30 cellular contexts compared by ENCODE assay signal in the genomic region with DNA sequence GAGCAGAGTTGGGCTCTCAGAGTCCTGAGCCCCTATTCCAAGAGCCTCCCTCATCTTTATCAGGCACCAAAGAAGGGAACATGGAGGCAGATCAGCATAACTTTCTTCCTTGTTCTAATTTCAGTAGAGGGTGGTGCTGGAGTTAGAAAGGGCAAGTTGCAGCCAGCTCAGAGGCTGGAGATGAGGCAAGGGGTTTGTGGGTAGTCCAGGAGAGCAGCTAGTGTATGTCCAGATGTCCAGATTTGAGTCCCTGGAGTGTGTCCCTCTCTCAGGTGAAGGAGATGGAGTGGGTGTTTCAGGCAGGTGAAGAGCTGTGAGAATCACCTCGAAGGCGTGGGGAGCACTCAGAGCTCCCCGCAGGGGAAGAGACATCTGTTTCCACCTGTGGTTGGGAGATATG. TPM values are rescaled to one million over a fixed set of nuclear protein-coding genes. Genes with fewer than 3 reads are reported as not detected.
DNase-seq lines count a peak whose midpoint lies in the region; ATAC-seq and TF ChIP-seq lines count a peak whose summit lies in the region.
"Had no signal": no experiment of that assay in that cellular context is flagged by ENCODE, and none has a peak within 500 bp of the region (broad histone marks: within the 10 kb centered on the region; RNA-seq: fewer than 3 reads in every experiment).

No MANE protein-coding gene starts in this region.

- TF ChIP-seq CTCF in fibroblast of the aortic adventitia (IDR thresholded peaks at IDR 0.05; ENCODE audit: insufficient read depth, low read length) (no peak), psoas muscle (IDR thresholded peaks at IDR 0.05) (no peak), thyroid gland (IDR thresholded peaks at IDR 0.05) (no peak)

- H3K27ac ChIP-seq in psoas muscle = peak overlapping the region; percentile 91
- H3K27ac ChIP-seq in aorta (ENCODE audit: low read depth in 1 of 2, low read length in 2 of 2) = peak overlapping the region; percentile 68 to 80
- peak overlapping the region in 1 of 3 donors; percentile 12 for H3K27ac ChIP-seq in thyroid gland
- H3K27ac ChIP-seq: 22Rv1, colonic mucosa, lower lobe of right lung, uterus had no signal

- ATAC-seq in Right ventricle myocardium inferior (peak; percentile 18), psoas muscle (peak; percentile 4 to 14 (median 6)), aorta (ENCODE audit: low FRiP score) (peak; percentile 31)

- H3K4me3 ChIP-seq in fibroblast of the aortic adventitia (ENCODE audit: low read depth, low read length) = no peak overlapping the region
- peak overlapping the region; percentile 69 for H3K4me3 ChIP-seq in psoas muscle
- H3K4me3 ChIP-seq in aorta (ENCODE audit: low read length in 2 of 2) = no peak overlapping the region
- no peak overlapping the region for H3K4me3 ChIP-seq in thyroid gland (replicated peaks in 1 of 3)
- H3K4me3 ChIP-seq: colonic mucosa, esophagus squamous epithelium, lower lobe of right lung, uterus had no signal

- DNase-seq in Right ventricle myocardium inferior (ENCODE audit: missing footprints) = no peak
- DNase-seq in cardiac septum (ENCODE audit: low spot score) = no peak
- peak; percentile 10 for DNase-seq in fibroblast of the aortic adventitia (ENCODE audit: low read depth)
- DNase-seq in psoas muscle = no peak
- DNase-seq in aorta = no peak
- DNase-seq in NAMALWA (ENCODE audit: low spot score) = no peak
- DNase-seq in thyroid gland = no peak
- DNase-seq in hypothalamus (lab: John Stamatoyannopoulos, UW) = no peak
- DNase-seq: activated CD4-positive, alpha-beta memory T cell treated with anti-CD3 and anti-CD28 coated beads, Interleukin-2, amount 10 ng/mL, durations not matched to agents 7 days and 5 days; activated CD8-positive, alpha-beta memory T cell treated with anti-CD3 and anti-CD28 coated beads, Interleukin-2, amount 50 U/mL, for 48 hours; activated naive CD4-positive, alpha-beta T cell treated with anti-CD3 and anti-CD28 coated beads, Interleukin-2, amount 50 U/mL, for 16 hours; amniotic stem cell; CD4-positive, alpha-beta T cell; colonic mucosa; esophagus squamous epithelium; kidney; NCI-H1105 treated with DMSO at 0.1 percent for 48 hours; NCI-H1930; retina; stimulated activated naive CD4-positive, alpha-beta T cell; uterus had no signal

- H3K36me3 ChIP-seq in psoas muscle (ENCODE audit: insufficient read depth in 1 of 2, low read depth in 1 of 2) (no peaks in the 10 kb centered on the region), aorta (ENCODE audit: control insufficient read depth in 1 of 2, insufficient read depth in 2 of 2, low read length in 1 of 2) (no peaks in the 10 kb centered on the region), thyroid gland (no peaks in the 10 kb centered on the region)
- H3K36me3 ChIP-seq: colonic mucosa, esophagus squamous epithelium, lower lobe of right lung, uterus had no signal

- intact Hi-C loops in Right ventricle myocardium inferior (cut with DNase I) (no loop called here), cardiac septum (cut with DNase I) (loop anchor here (5.0 kb wide), 1 partner anchor 120 kb away; the partner anchor contains the start of gene TTLL4), psoas muscle (cut with DNase I) (loop anchor here in 1 of 2 donors (5.0 kb wide), 1 partner anchor 50 kb away; the partner anchor contains the start of gene CYP27A1), aorta (cut with DNase I) (loop anchor here in 1 of 2 donors (5.0 to 10.0 kb wide), 2 partner anchors 47 to 115 kb away; partner anchors contain the start of gene CYP27A1), thyroid gland (cut with DNase I) (no loop called here)

- H3K9me3 ChIP-seq in psoas muscle (peaks cover 1% of the 10 kb centered on the region), aorta (ENCODE audit: control insufficient read depth, low read length) (no peaks in the 10 kb centered on the region), thyroid gland (no peaks in the 10 kb centered on the region)
- H3K9me3 ChIP-seq: colonic mucosa, lower lobe of right lung, uterus had no signal

- peaks cover 70% of the 10 kb centered on the region for H3K4me1 ChIP-seq in psoas muscle
- H3K4me1 ChIP-seq in aorta (ENCODE audit: control insufficient read depth in 1 of 2, insufficient read depth in 2 of 2, low read length in 2 of 2) = peaks cover 4 to 5% of the 10 kb centered on the region in 2 donors
- H3K4me1 ChIP-seq in thyroid gland = peaks cover 0 to 4% of the 10 kb centered on the region in 2 donors
- H3K4me1 ChIP-seq: colonic mucosa, lower lobe of right lung, uterus had no signal

- WGBS in psoas muscle, 3 donors = 28 to 50% (median 47%) methylated on average over 3 of the region's 3 CpGs
- WGBS in aorta, 2 donors = 70 to 85% methylated on average over 3 of the region's 3 CpGs
- 62 to 78% methylated on average over 3 of the region's 3 CpGs for whole genome bisulfite sequencing in thyroid gland, 2 donors

- TF ChIP-seq POLR2A in thyroid gland (IDR thresholded peaks at IDR 0.05) = no peak

- no peaks in the 10 kb centered on the region for H3K27me3 ChIP-seq in psoas muscle (ENCODE audit: insufficient read depth in 3 of 3, low read length in 2 of 3)
- no peaks in the 10 kb centered on the region for H3K27me3 ChIP-seq in aorta (ENCODE audit: control insufficient read depth in 1 of 2, insufficient read depth in 2 of 2, low read length in 1 of 2)
- no peaks in the 10 kb centered on the region for H3K27me3 ChIP-seq in thyroid gland
- H3K27me3 ChIP-seq: colonic mucosa, uterus had no signal

RNA-seq across cellular contexts. Expression of gene PRKAG3, which starts 0.5 kb away (rescaled TPM):
- total RNA-seq in Right ventricle myocardium inferior (not detected), cardiac septum (0.13 TPM), fibroblast of the aortic adventitia (ENCODE audit: low replicate concordance) (0.18 and 0.41 TPM in 2 replicates), psoas muscle (100 to 1,000 TPM in 1 of 4 donors, 10 to 100 TPM in 3; 22.0 to 187 (median 59.9) TPM), aorta (1 to 10 TPM in 1 of 2 donors, under 1 TPM in 1; 0.19 to 1.0 TPM), thyroid gland (not detected)
- polyA plus RNA-seq in psoas muscle (10 to 100 TPM in 2 of 3 donors, 1 to 10 TPM in 1; 9.2 to 60.2 (median 58.5) TPM), aorta (under 1 TPM; 0.13 to 0.20 TPM)
- total RNA-seq: activated CD4-positive, alpha-beta memory T cell treated with anti-CD3 and anti-CD28 coated beads, Interleukin-2, amount 10 ng/mL, durations not matched to agents 7 days and 5 days; CD4-positive, alpha-beta T cell; colonic mucosa; esophagus squamous epithelium; H4; kidney; lower lobe of right lung; mononuclear cell; osteocyte; RPMI7951; T-helper 1 cell treated with Interleukin-12 subunit alpha and Interleukin-12 subunit beta and Interleukin-4 antibody, amounts not matched to agents 30 ng/mL and 1 ng/mL, for 36 hours; temporal lobe; uterus had no signal
- polyA plus RNA-seq: IgD-negative memory B cell had no signal

RNA-seq across cellular contexts. Expression of gene WNT6, which starts 27.5 kb away (rescaled TPM):
- total RNA-seq in Right ventricle myocardium inferior = 2.1 TPM
- 0.46 TPM for total RNA-seq in cardiac septum
- total RNA-seq in fibroblast of the aortic adventitia (ENCODE audit: low replicate concordance) = not detected in 2 replicates
- total RNA-seq in psoas muscle = 1 to 10 TPM in 1 of 4 donors, under 1 TPM in 3; 0.12 to 1.0 (median 0.48) TPM
- under 1 TPM; 0.05 to 0.20 (median 0.20) TPM for polyA plus RNA-seq in psoas muscle
- total RNA-seq in aorta = 1 to 10 TPM in 1 of 2 donors, under 1 TPM in 1; 0.88 to 2.1 TPM
- polyA plus RNA-seq in aorta = not detected
- 1 to 10 TPM in 2 of 4 donors, not detected in 2; 2.7 to 5.1 TPM for total RNA-seq in thyroid gland
- total RNA-seq: activated CD4-positive, alpha-beta memory T cell treated with anti-CD3 and anti-CD28 coated beads, Interleukin-2, amount 10 ng/mL, durations not matched to agents 7 days and 5 days; CD4-positive, alpha-beta T cell; mononuclear cell; T-helper 1 cell treated with Interleukin-12 subunit alpha and Interleukin-12 subunit beta and Interleukin-4 antibody, amounts not matched to agents 30 ng/mL and 1 ng/mL, for 36 hours; temporal lobe had no signal

RNA-seq across cellular contexts. Expression of gene WNT10A, which starts 48.6 kb away (rescaled TPM):
- total RNA-seq in Right ventricle myocardium inferior = not detected
- not detected for total RNA-seq in cardiac septum
- not detected in 2 replicates for total RNA-seq in fibroblast of the aortic adventitia (ENCODE audit: low replicate concordance)
- not detected for total RNA-seq in psoas muscle
- polyA plus RNA-seq in psoas muscle = under 1 TPM in 2 of 3 donors, not detected in 1; 0.01 to 0.03 TPM
- not detected for total RNA-seq in aorta
- not detected for polyA plus RNA-seq in aorta
- under 1 TPM in 1 of 4 donors, not detected in 3; 0.20 TPM for total RNA-seq in thyroid gland
- total RNA-seq: H4, osteocyte, temporal lobe had no signal

RNA-seq across cellular contexts. Expression of gene CYP27A1, which starts 50.1 kb away (rescaled TPM):
- total RNA-seq in Right ventricle myocardium inferior (12.5 TPM), cardiac septum (5.2 TPM), fibroblast of the aortic adventitia (ENCODE audit: low replicate concordance) (10.5 and 42.8 TPM in 2 replicates), psoas muscle (10 to 100 TPM; 23.4 to 48.4 (median 45.9) TPM), aorta (10 to 100 TPM; 31.9 to 50.6 TPM), thyroid gland (10 to 100 TPM in 3 of 4 donors, 1 to 10 TPM in 1; 9.0 to 26.8 (median 17.0) TPM)
- polyA plus RNA-seq in psoas muscle (10 to 100 TPM in 2 of 3 donors, 1 to 10 TPM in 1; 9.3 to 32.0 (median 18.4) TPM), aorta (10 to 100 TPM; 19.3 to 40.4 TPM)
- total RNA-seq: activated CD4-positive, alpha-beta memory T cell treated with anti-CD3 and anti-CD28 coated beads, Interleukin-2, amount 10 ng/mL, durations not matched to agents 7 days and 5 days had no signal

Comparison
In these comparisons a context has a peak if more than half of its experiments do, and no peak if none do; other contexts are left out.
1. RNA of gene PRKAG3, which starts 0.5 kb away (total RNA-seq): 22.0 to 187 TPM in psoas muscle; 0.19 to 1.0 TPM in aorta, 0.18 to 0.41 TPM in fibroblast of the aortic adventitia, not detected in Right ventricle myocardium inferior (single experiment), 0.13 TPM in cardiac septum (single experiment) and not detected in thyroid gland; every median in the first group is over 10 times any median in the second.
2. Peak in every context shown above with its lines, with median percentiles within 50 percentile points of each other: ATAC-seq.